ENCODE assay signal across 8 cellular contexts in genomic region chr3:49553690-49554634, GRCh38. TPM values are rescaled to one million over a fixed set of nuclear protein-coding genes. Genes with fewer than 3 reads are reported as not detected.
DNase-seq lines count a peak whose midpoint lies in the region; ATAC-seq and FAIRE-seq lines count a peak whose summit lies in the region.

BSN (plus strand) TSS chr3:49554477; CDS start chr3:49554603, 126 bp downstream.

- H3K27ac Mint-ChIP-seq in CD8-positive, alpha-beta memory T cell = peak within 1 kb of the TSS in 6 of 8 donors; percentile 21 to 87 (median 56)

- POLR2A ChIA-PET in CD8-positive, alpha-beta memory T cell (lab: Charles Lee) = interaction anchor here (0.5 to 1.2 kb wide), 3 partner anchors 14 to 110 kb away, joined by 3 to 6 read pairs (median 3); no protein-coding TSS in a partner anchor

- peak within 1 kb of the TSS; percentile 16 for H3K27ac ChIP-seq in CD8-positive, alpha-beta memory T cell (ENCODE audit: low read depth, low read length)
- H3K27ac ChIP-seq in mesodermal cell (ENCODE audit: low read depth, low read length, severe bottlenecking) = peak within 1 kb of the TSS; percentile 11

- H3K27me3 Mint-ChIP-seq in CD8-positive, alpha-beta memory T cell = peaks cover 4 to 33% of the 10 kb centered on the region in 2 donors

- no peaks in the 10 kb centered on the region for H3K36me3 ChIP-seq in CD8-positive, alpha-beta memory T cell (ENCODE audit: insufficient read depth, low read length)
- H3K36me3 ChIP-seq in endocrine pancreas (ENCODE audit: control insufficient read depth, insufficient read depth, low read length) = no peaks in the 10 kb centered on the region
- no peaks in the 10 kb centered on the region for H3K36me3 ChIP-seq in mesodermal cell (ENCODE audit: control insufficient read depth, insufficient read depth, low read length)

- peak; percentile 67 for ATAC-seq in GM21360 (IDR thresholded peaks at IDR 0.05; ENCODE audit: unreplicated experiment)

- no peaks in the 10 kb centered on the region for H3K27me3 ChIP-seq in CD8-positive, alpha-beta memory T cell (ENCODE audit: insufficient read depth, low read length, poor library complexity, severe bottlenecking)
- H3K27me3 ChIP-seq in endocrine pancreas (ENCODE audit: control insufficient read depth, insufficient read depth, low read length) = no peaks in the 10 kb centered on the region

- peak; percentile 84 to 95 (median 90) for DNase-seq in CD8-positive, alpha-beta memory T cell
- DNase-seq in HTR-8/SVneo (ENCODE audit: insufficient read length, low spot score) (peak; percentile 97), NOMO-1 treated with DMSO at 0.1 percent for 48 hours (lab: John Stamatoyannopoulos, UW; ENCODE audit: unreplicated experiment) (peak; percentile 51)
- peak; percentile 75 for DNase-seq in activated CD8-positive, alpha-beta memory T cell treated with anti-CD3 and anti-CD28 coated beads, Interleukin-2, amount 50 U/mL, for 24 hours (ENCODE audit: extremely low read depth)
- DNase-seq in stimulated activated CD8-positive, alpha-beta memory T cell treated with anti-CD3 and anti-CD28 coated beads, Interleukin-15, amount 100 ng/mL, for 24 hours (ENCODE audit: low read depth) = peak; percentile 88

- H3K9ac ChIP-seq in endocrine pancreas (ENCODE audit: control insufficient read depth, insufficient read depth, low read length) = peak within 1 kb of the TSS; percentile 98

- CTCF ChIA-PET in CD8-positive, alpha-beta memory T cell (lab: Charles Lee) = interaction anchor here (1.2 to 4.1 kb wide), 3 partner anchors 14 to 120 kb away, joined by 3 to 54 read pairs (median 7); no protein-coding TSS in a partner anchor

- no peaks in the 10 kb centered on the region for H3K9me3 Mint-ChIP-seq in CD8-positive, alpha-beta memory T cell

- peak; percentile 94 for FAIRE-seq in HTR-8/SVneo (lab: Jason Lieb, UNC)

- WGBS in mesodermal cell (ENCODE audit: insufficient coverage in 2 of 2), 2 experiments = 5 to 6% methylated on average over 49 to 55 of the region's 77 CpGs

- peaks cover 18% of the 10 kb centered on the region for H3K4me1 ChIP-seq in CD8-positive, alpha-beta memory T cell (ENCODE audit: insufficient read depth, low read length)
- H3K4me1 ChIP-seq in endocrine pancreas (ENCODE audit: control insufficient read depth, insufficient read depth, low read length) (peaks cover 9% of the 10 kb centered on the region), mesodermal cell (ENCODE audit: control insufficient read depth, insufficient read depth, low read length, poor library complexity, severe bottlenecking) (no peaks in the 10 kb centered on the region)

- peak within 1 kb of the TSS; percentile 82 to 91 (median 87) for H3K4me3 Mint-ChIP-seq in CD8-positive, alpha-beta memory T cell

- H3K36me3 Mint-ChIP-seq in CD8-positive, alpha-beta memory T cell = no peaks in the 10 kb centered on the region

- H3K4me1 Mint-ChIP-seq in CD8-positive, alpha-beta memory T cell = peaks cover 16 to 32% (median 29%) of the 10 kb centered on the region in 3 donors

- peak within 1 kb of the TSS; percentile 85 for H3K4me3 ChIP-seq in CD8-positive, alpha-beta memory T cell (ENCODE audit: low read length)
- H3K4me3 ChIP-seq in endocrine pancreas (ENCODE audit: control insufficient read depth, insufficient read depth, low read length) (peak within 1 kb of the TSS; percentile 85), mesodermal cell (ENCODE audit: extremely low read depth, insufficient read depth, low read length, poor library complexity, severe bottlenecking) (peak within 1 kb of the TSS; percentile 59)

- H3K9me3 ChIP-seq in CD8-positive, alpha-beta memory T cell (ENCODE audit: low read length) = no peaks in the 10 kb centered on the region
- no peaks in the 10 kb centered on the region for H3K9me3 ChIP-seq in endocrine pancreas (ENCODE audit: control insufficient read depth, low read length)
- no peaks in the 10 kb centered on the region for H3K9me3 ChIP-seq in mesodermal cell (ENCODE audit: control insufficient read depth, low read length)

RNA-seq across cellular contexts. Expression of gene BSN, which starts in this region (rescaled TPM):
- under 1 TPM; 0.33 to 0.46 TPM for total RNA-seq in CD8-positive, alpha-beta memory T cell
- polyA plus RNA-seq in CD8-positive, alpha-beta memory T cell = not detected
- polyA plus RNA-seq in mesodermal cell (2013, experiment 1 of 2) = 0.70 TPM
- polyA plus RNA-seq in mesodermal cell (2013, experiment 2 of 2) = 0.35 TPM

Comparison
In these comparisons a context has a peak if more than half of its experiments do, and no peak if none do; other contexts are left out.
1. Peak in every context shown above with its lines: DNase-seq, ATAC-seq, H3K4me3 ChIP-seq and H3K27ac ChIP-seq.
2. Peak in DNase-seq, H3K4me3 ChIP-seq and H3K27ac ChIP-seq in CD8-positive, alpha-beta memory T cell; RNA of the gene not detected or under 1 TPM.